Comparison of ENCODE assay signal across 12 cellular contexts in the genomic region with DNA sequence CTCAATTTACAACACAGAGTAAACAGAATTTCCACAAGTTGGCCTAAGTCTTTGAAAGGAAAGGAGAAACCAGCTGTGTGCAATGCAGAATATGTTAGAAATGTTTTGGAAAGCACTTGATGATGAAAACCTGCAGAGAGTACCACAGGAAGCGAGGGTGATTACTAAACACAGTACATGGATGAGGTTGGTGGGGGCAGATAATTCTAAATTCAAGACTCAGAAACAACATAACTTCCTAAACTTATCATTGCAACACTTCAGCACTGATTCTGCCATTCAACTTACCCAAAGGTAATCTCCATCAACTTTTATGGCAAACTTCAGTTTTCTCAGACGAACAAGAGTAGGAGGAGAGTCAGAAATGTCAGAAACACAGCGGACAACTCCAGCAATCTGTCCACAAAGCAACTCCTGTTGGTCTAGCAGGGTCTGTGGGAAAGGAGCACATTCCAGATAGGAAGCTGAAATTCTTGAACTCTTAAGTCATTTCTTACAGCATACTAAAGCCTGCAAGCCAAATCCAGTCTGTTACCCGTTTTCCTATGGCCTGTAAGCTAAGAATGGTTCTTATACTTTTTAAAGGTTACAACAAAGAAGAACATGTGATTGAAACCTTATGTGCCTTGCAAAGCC.
DNase-seq lines count a peak whose midpoint lies in the region; ATAC-seq and FAIRE-seq lines count a peak whose summit lies in the region.
"Had no signal": no experiment of that assay in that cellular context is flagged by ENCODE, and none has a peak within 500 bp of the region (broad histone marks: within the 10 kb centered on the region; RNA-seq: fewer than 3 reads in every experiment).

No MANE protein-coding gene starts in this region.

- DNase-seq in activated T-cell treated with anti-CD3 and anti-CD28 coated beads, Interleukin-2, amount 50 U/mL, for 24 hours = no peak
- DNase-seq in activated T-cell treated with anti-CD3 and anti-CD28 coated beads for 4 hours (no peak), RCC 7860 (ENCODE audit: low spot score) (peak; percentile 86), epidermal melanocyte (ENCODE audit: insufficient read length, low spot score) (peak; percentile 42), dedifferentiated amniotic fluid mesenchymal stem cell (ENCODE audit: extremely low spot score) (no peak), putamen (ENCODE audit: low spot score) (no peak)
- no peak for DNase-seq in stimulated activated naive CD8-positive, alpha-beta T cell treated with anti-CD3 and anti-CD28 coated beads, Interleukin-15, amount 100 ng/mL, for 72 hours
- DNase-seq: gastrocnemius medialis, GDM1, posterior cingulate gyrus had no signal

- H3K4me1 Mint-ChIP-seq in activated T-cell treated with anti-CD3 and anti-CD28 coated beads, Interleukin-2, amount 50 U/mL, for 24 hours (ENCODE audit: low read depth) = peaks cover 53% of the 10 kb centered on the region
- H3K4me1 Mint-ChIP-seq in stimulated activated naive CD8-positive, alpha-beta T cell treated with anti-CD3 and anti-CD28 coated beads, Interleukin-15, amount 100 ng/mL, for 72 hours = peaks cover 60% of the 10 kb centered on the region

- peaks cover 88% of the 10 kb centered on the region for H3K36me3 Mint-ChIP-seq in activated T-cell treated with anti-CD3 and anti-CD28 coated beads, Interleukin-2, amount 50 U/mL, for 24 hours (ENCODE audit: low read depth)

- peak; percentile 78 for ATAC-seq in stimulated activated naive CD8-positive, alpha-beta T cell treated with anti-CD3 and anti-CD28 coated beads, Interleukin-15, amount 100 ng/mL, for 72 hours
- no peak for ATAC-seq in HG02571 (IDR thresholded peaks at IDR 0.05; ENCODE audit: unreplicated experiment)
- ATAC-seq: gastrocnemius medialis, Panc1 had no signal

- FAIRE-seq in RCC 7860 (lab: Jason Lieb, UNC) = peak; percentile 88

- H3K27ac Mint-ChIP-seq in activated T-cell treated with anti-CD3 and anti-CD28 coated beads, Interleukin-2, amount 50 U/mL, for 24 hours = peak overlapping the region; percentile 7
- peak overlapping the region in 1 of 2 donors; percentile 5 for H3K27ac Mint-ChIP-seq in stimulated activated naive CD8-positive, alpha-beta T cell treated with anti-CD3 and anti-CD28 coated beads, Interleukin-15, amount 100 ng/mL, for 72 hours

- H3K9me3 Mint-ChIP-seq in activated T-cell treated with anti-CD3 and anti-CD28 coated beads, Interleukin-2, amount 50 U/mL, for 24 hours = no peaks in the 10 kb centered on the region
- no peaks in the 10 kb centered on the region for H3K9me3 Mint-ChIP-seq in stimulated activated naive CD8-positive, alpha-beta T cell treated with anti-CD3 and anti-CD28 coated beads, Interleukin-15, amount 100 ng/mL, for 72 hours

- no peaks in the 10 kb centered on the region for H3K27me3 Mint-ChIP-seq in activated T-cell treated with anti-CD3 and anti-CD28 coated beads, Interleukin-2, amount 50 U/mL, for 24 hours
- no peaks in the 10 kb centered on the region for H3K27me3 Mint-ChIP-seq in stimulated activated naive CD8-positive, alpha-beta T cell treated with anti-CD3 and anti-CD28 coated beads, Interleukin-15, amount 100 ng/mL, for 72 hours

- no peak overlapping the region for H3K4me3 Mint-ChIP-seq in activated T-cell treated with anti-CD3 and anti-CD28 coated beads, Interleukin-2, amount 50 U/mL, for 24 hours
- no peak overlapping the region for H3K4me3 Mint-ChIP-seq in stimulated activated naive CD8-positive, alpha-beta T cell treated with anti-CD3 and anti-CD28 coated beads, Interleukin-15, amount 100 ng/mL, for 72 hours

Comparison
In these comparisons a context has a peak if more than half of its experiments do, and no peak if none do; other contexts are left out.
1. DNase-seq: peak in RCC 7860 (single experiment) and epidermal melanocyte (single experiment); none in activated T-cell treated with anti-CD3 and anti-CD28 coated beads, Interleukin-2, amount 50 U/mL, for 24 hours (single experiment), activated T-cell treated with anti-CD3 and anti-CD28 coated beads for 4 hours (single experiment), stimulated activated naive CD8-positive, alpha-beta T cell treated with anti-CD3 and anti-CD28 coated beads, Interleukin-15, amount 100 ng/mL, for 72 hours (0 of 2), dedifferentiated amniotic fluid mesenchymal stem cell (single experiment) and putamen (single experiment).